Comparison of ENCODE assay signal across 29 cellular contexts in the genomic region with DNA sequence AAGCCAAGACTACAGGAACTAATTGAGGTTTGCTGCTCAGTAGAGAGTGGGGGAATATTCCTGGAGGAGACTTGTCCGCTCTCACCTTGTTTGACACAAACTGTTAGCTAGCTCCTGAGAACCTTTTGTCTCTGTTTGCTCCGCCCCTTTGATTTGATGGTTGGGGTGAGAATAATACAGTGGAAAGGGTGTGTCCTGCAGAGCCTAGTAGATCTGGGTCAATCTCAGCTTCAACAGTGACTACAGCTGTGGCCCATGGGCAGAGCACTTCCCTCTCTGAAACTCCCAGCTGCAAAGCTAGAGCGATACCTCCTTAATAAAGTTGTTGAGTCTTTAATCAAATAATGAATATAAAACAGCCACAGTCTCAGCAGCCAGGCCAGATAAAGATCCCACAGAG.
"Had no signal": no experiment of that assay in that cellular context is flagged by ENCODE, and none has a peak within 500 bp of the region (broad histone marks: within the 10 kb centered on the region; RNA-seq: fewer than 3 reads in every experiment).

No MANE protein-coding gene starts in this region.

- H3K9ac ChIP-seq: SK-N-SH had no signal

- H3K36me3 ChIP-seq: adrenal gland, breast epithelium, SJSA1 had no signal

- DNase-seq: activated CD4-positive, alpha-beta T cell treated with anti-CD3 and anti-CD28 coated beads for 36 hours; activated CD4-positive, alpha-beta T cell treated with anti-CD3 and anti-CD28 coated beads, Interleukin-2, amount 10 ng/mL, durations not matched to agents 7 days and 5 days; activated CD4-positive, alpha-beta T cell treated with anti-CD3 and anti-CD28 coated beads, Interleukin-2, amount 50 U/mL, for 48 hours; activated CD8-positive, alpha-beta T cell treated with anti-CD3 and anti-CD28 coated beads, Interleukin-2, amount 10 ng/mL, durations not matched to agents 7 days and 5 days; activated gamma-delta T cell treated with Interleukin-2 at 50 U/mL for 16 hours; activated naive CD4-positive, alpha-beta T cell treated with anti-CD3 and anti-CD28 coated beads for 36 hours; activated T-cell treated with anti-CD3 and anti-CD28 coated beads, Interleukin-2, amount 50 U/mL, for 24 hours; adrenal gland; body of pancreas; Kasumi-1; KG1; MM.1S; MV-4-11; NCI-H1092; NCI-H1436 treated with DMSO at 0.1 percent for 48 hours; NCI-H187 treated with DMSO at 0.1 percent for 48 hours; NCI-H226; NCI-H524 treated with DMSO at 0.1 percent for 48 hours; NCI-H82; RPMI8226; SHP77 treated with DMSO at 0.1 percent for 48 hours; SK-N-SH had no signal

- H3K4me1 ChIP-seq: adrenal gland, body of pancreas, breast epithelium, SJSA1 had no signal

- ATAC-seq: activated CD4-positive, alpha-beta T cell treated with anti-CD3 and anti-CD28 coated beads for 36 hours; activated CD4-positive, CD25-positive, alpha-beta regulatory T cell treated with anti-CD3 and anti-CD28 coated beads, Interleukin-2, amount 50 U/mL, for 24 hours; activated CD8-positive, alpha-beta T cell treated with anti-CD3 and anti-CD28 coated beads, Interleukin-2, amount 10 ng/mL, durations not matched to agents 7 days and 5 days; activated naive CD4-positive, alpha-beta T cell treated with anti-CD3 and anti-CD28 coated beads, Interleukin-2, amount 50 U/mL, for 72 hours; body of pancreas; Panc1 had no signal

- H3K9me2 ChIP-seq: SK-N-SH had no signal

- H3K27me3 ChIP-seq: adrenal gland, body of pancreas, breast epithelium, SJSA1 had no signal

- H3K27ac ChIP-seq: adrenal gland, body of pancreas, breast epithelium, SJSA1 had no signal

- H3K9me3 ChIP-seq: adrenal gland, body of pancreas, breast epithelium, SJSA1, SK-N-SH had no signal

- FAIRE-seq: astrocyte, TTC549 had no signal

- H3K4me3 ChIP-seq: adrenal gland, body of pancreas, breast epithelium, SJSA1 had no signal

- H3K4me2 ChIP-seq: SK-N-SH had no signal
